Comparison of ENCODE assay signal across 16 cellular contexts in genomic region chr6:17218023-17218748, GRCh38.
DNase-seq lines count a peak whose midpoint lies in the region; ATAC-seq, FAIRE-seq and TF ChIP-seq lines count a peak whose summit lies in the region.
"Had no signal": no experiment of that assay in that cellular context is flagged by ENCODE, and none has a peak within 500 bp of the region (broad histone marks: within the 10 kb centered on the region; RNA-seq: fewer than 3 reads in every experiment).

No MANE protein-coding gene starts in this region.

- no peaks in the 10 kb centered on the region for H3K27me3 ChIP-seq in bronchial epithelial cell (ENCODE audit: control insufficient read depth, insufficient read depth, low read length)

- no peak for TF ChIP-seq CTCF in bronchial epithelial cell (IDR thresholded peaks at IDR 0.05; ENCODE audit: insufficient read depth, low read length, severe bottlenecking)

- H3K4me3 ChIP-seq in bronchial epithelial cell (ENCODE audit: low read depth, low read length) = no peak overlapping the region
- H3K4me3 ChIP-seq: GM12878, GM23248 had no signal

- DNase-seq in Right ventricle myocardium superior (no peak), cardiac septum (ENCODE audit: low spot score) (no peak), bronchial epithelial cell (ENCODE audit: low read depth) (no peak), left ventricle myocardium superior (no peak), NCI-H187 (lab: John Stamatoyannopoulos, UW) (no peak), AG08395 (ENCODE audit: low spot score) (no peak)
- no peak for DNase-seq in stimulated activated CD8-positive, alpha-beta memory T cell treated with anti-CD3 and anti-CD28 coated beads, Interleukin-4, amount 100 ng/mL, for 48 hours
- DNase-seq: ACHN; C1 segment of cervical spinal cord; CD4-positive, alpha-beta memory T cell; DMS79; GM23248; H9 had no signal

- ATAC-seq in Right ventricle myocardium superior (ENCODE audit: poor library complexity) = peak; percentile 73
- peak; percentile 78 for ATAC-seq in left ventricle myocardium superior
- no peak for ATAC-seq in GM19452 (IDR thresholded peaks at IDR 0.05; ENCODE audit: unreplicated experiment)
- ATAC-seq: GM12878 had no signal

- H3K36me3 ChIP-seq in bronchial epithelial cell (ENCODE audit: control insufficient read depth, insufficient read depth, low read length) = no peaks in the 10 kb centered on the region

- intact Hi-C loops in Right ventricle myocardium superior (cut with DNase I) (no loop called here), cardiac septum (cut with DNase I) (no loop called here), left ventricle myocardium superior (cut with micrococcal nuclease) (no loop called here)

- FAIRE-seq in bronchial epithelial cell (lab: Jason Lieb, UNC) = peak; percentile 7
- FAIRE-seq: GM12878, GM18507 had no signal
